In genomic region chr3:148981236-148981635, GRCh38 we compare ENCODE assay signal across 8 cellular contexts.
"Had no signal": no experiment of that assay in that cellular context is flagged by ENCODE, and none has a peak within 500 bp of the region (broad histone marks: within the 10 kb centered on the region; RNA-seq: fewer than 3 reads in every experiment).

No MANE protein-coding gene starts in this region.

- H2AFZ ChIP-seq: GM23338 had no signal

- H3K27ac ChIP-seq: HL-60 had no signal

- H3K9me3 ChIP-seq: HAP-1 had no signal

- H3K36me3 ChIP-seq: HAP-1 had no signal

- ATAC-seq: GM23338, HCT116, K562 had no signal

- DNase-seq: H7, HFFc6, IMR-90 had no signal

- H3K4me1 ChIP-seq: HAP-1 had no signal

- H3K4me2 ChIP-seq: GM23338 had no signal

- H3K4me3 ChIP-seq: GM23338, HAP-1, K562 had no signal
